In genomic region chr7:107091306-107091705, GRCh38 we compare ENCODE assay signal across 31 cellular contexts.
"Had no signal": no experiment of that assay in that cellular context is flagged by ENCODE, and none has a peak within 500 bp of the region (broad histone marks: within the 10 kb centered on the region; RNA-seq: fewer than 3 reads in every experiment).

No MANE protein-coding gene starts in this region.

- H3K4me1 ChIP-seq: SJCRH30 had no signal

- H3K9me3 ChIP-seq: SJCRH30 had no signal

- H3K4me2 ChIP-seq: PC-9 had no signal

- H3K27ac ChIP-seq: brain microvascular endothelial cell, PC-9, RWPE1, SJCRH30, SK-N-MC, WERI-Rb-1 had no signal

- H3K4me3 ChIP-seq: PC-9, SJCRH30, SK-N-MC had no signal

- H3K36me3 ChIP-seq: brain microvascular endothelial cell, SJCRH30, WERI-Rb-1 had no signal

- FAIRE-seq: RCC 7860 had no signal

- H2AFZ ChIP-seq: PC-9 had no signal

- H3K27me3 ChIP-seq: brain microvascular endothelial cell, SJCRH30 had no signal

- ATAC-seq: activated CD8-positive, alpha-beta memory T cell treated with anti-CD3 and anti-CD28 coated beads, Interleukin-2, amount 10 ng/mL, durations not matched to agents 7 days and 5 days; T-cell had no signal

- DNase-seq: activated CD4-positive, alpha-beta memory T cell treated with anti-CD3 and anti-CD28 coated beads, Interleukin-2, amount 10 ng/mL, durations not matched to agents 7 days and 5 days; activated CD4-positive, alpha-beta T cell treated with anti-CD3 and anti-CD28 coated beads for 1 hour; activated CD4-positive, alpha-beta T cell treated with anti-CD3 and anti-CD28 coated beads for 48 hours; activated CD4-positive, CD25-positive, alpha-beta regulatory T cell; activated CD8-positive, alpha-beta memory T cell treated with anti-CD3 and anti-CD28 coated beads for 24 hours; activated CD8-positive, alpha-beta memory T cell treated with anti-CD3 and anti-CD28 coated beads, Interleukin-2, amount 10 ng/mL, durations not matched to agents 7 days and 5 days; activated CD8-positive, alpha-beta memory T cell treated with anti-CD3 and anti-CD28 coated beads, Interleukin-2, amount 50 U/mL, for 48 hours; activated effector memory CD4-positive, alpha-beta T cell treated with Interleukin-2 at 50 U/mL for 16 hours; activated naive CD4-positive, alpha-beta T cell treated with anti-CD3 and anti-CD28 coated beads, Interleukin-2, amount 10 ng/mL, durations not matched to agents 7 days and 5 days; activated T-cell treated with anti-CD3 and anti-CD28 coated beads, Interleukin-2, amount 50 U/mL, for 48 hours; amniotic stem cell; aorta; brain microvascular endothelial cell; central memory CD4-positive, alpha-beta T cell; KG1; NCI-H1105; NCI-H1436; NCI-H1694; NCI-H2029; NCI-H748 treated with DMSO at 0.1 percent for 48 hours; NK-92 treated with Interleukin-12 subunit alpha and Interleukin-12 subunit beta, amount 100 ng/mL, for 24 hours; PC-9; SHP77; SJCRH30; T-cell; T-helper 2 cell; T1000; WERI-Rb-1 had no signal
